8 cellular contexts compared by ENCODE assay signal in the genomic region with DNA sequence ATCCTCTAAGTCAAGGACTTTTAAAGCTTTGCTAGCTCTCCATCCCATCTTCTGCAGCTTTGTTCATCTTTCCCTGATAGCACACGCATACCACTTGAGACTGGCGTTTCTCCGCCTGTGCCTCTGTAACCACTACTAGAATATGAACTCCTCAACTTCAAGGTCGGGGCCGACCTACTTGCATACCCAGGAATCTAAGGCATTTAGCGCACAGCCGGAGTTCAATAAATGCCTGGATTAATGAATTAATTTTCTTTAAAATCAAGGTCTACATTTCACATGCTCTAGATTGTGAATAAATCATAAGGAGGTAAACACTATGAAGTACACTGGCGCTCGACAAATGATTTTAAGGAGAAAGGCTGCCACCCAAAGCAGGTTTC.
DNase-seq lines count a peak whose midpoint lies in the region; ATAC-seq, FAIRE-seq and TF ChIP-seq lines count a peak whose summit lies in the region.

No MANE protein-coding gene starts in this region.

- H3K36me3 ChIP-seq in ES-I3 (ENCODE audit: insufficient read depth, low read length) = no peaks in the 10 kb centered on the region
- H3K36me3 ChIP-seq in pancreas = no peaks in the 10 kb centered on the region

- H3K27me3 ChIP-seq in pancreas = no peaks in the 10 kb centered on the region

- intact Hi-C loops in pancreas (cut with DNase I) = no loop called here

- WGBS in pancreas, 2 donors = 1 to 2% methylated on average over 9 of the region's 9 CpGs

- peak overlapping the region; percentile 60 for H3K4me3 ChIP-seq in epithelial cell of proximal tubule (ENCODE audit: low read depth, low read length)
- H3K4me3 ChIP-seq in pancreas = peak overlapping the region in 3 of 4 donors; percentile 10 to 39 (median 37)

- no peaks in the 10 kb centered on the region for H3K9me3 ChIP-seq in ES-I3 (ENCODE audit: control insufficient read depth, insufficient read depth, low read length)
- no peaks in the 10 kb centered on the region for H3K9me3 ChIP-seq in pancreas

- ATAC-seq in pancreas (peak in 1 of 4 donors; percentile 1), HG03045 (IDR thresholded peaks at IDR 0.05; ENCODE audit: unreplicated experiment) (no peak), HG03469 (IDR thresholded peaks at IDR 0.05; ENCODE audit: unreplicated experiment) (no peak)

- FAIRE-seq in pancreas (lab: Jason Lieb, UNC) = no peak

- H3K27ac ChIP-seq in pancreas = peak overlapping the region in 2 of 4 donors; percentile 49 to 75

- peak overlapping the region; percentile 44; the same call in 1 of the 2 replicates for H3K9ac ChIP-seq in ES-I3 (ENCODE audit: low read depth, low read length)

- H3K4me1 ChIP-seq in ES-I3 (ENCODE audit: insufficient read depth, low read length) (no peaks in the 10 kb centered on the region), pancreas (no peaks in the 10 kb centered on the region)

- TF ChIP-seq CTCF in epithelial cell of proximal tubule (conservative IDR thresholded peaks at IDR 0.05; ENCODE audit: low read depth, low read length) (no peak), pancreas (IDR thresholded peaks at IDR 0.05) (no peak)

- DNase-seq in RPMI8226 (peak; percentile 3), epithelial cell of proximal tubule (ENCODE audit: low read depth) (no peak), pancreas (no peak), H4 (ENCODE audit: low spot score) (no peak), foreskin melanocyte (no peak)
